ENCODE assay signal across 11 cellular contexts in genomic region chr3:136546718-136547117, GRCh38.
DNase-seq lines count a peak whose midpoint lies in the region; ATAC-seq, FAIRE-seq and TF ChIP-seq lines count a peak whose summit lies in the region.
"Had no signal": no experiment of that assay in that cellular context is flagged by ENCODE, and none has a peak within 500 bp of the region (broad histone marks: within the 10 kb centered on the region; RNA-seq: fewer than 3 reads in every experiment).

No MANE protein-coding gene starts in this region.

- no peaks in the 10 kb centered on the region for H4K20me1 ChIP-seq in HepG2 (ENCODE audit: insufficient read depth, low read length)

- H3K27me3 ChIP-seq in parathyroid adenoma (ENCODE audit: control insufficient read depth, insufficient read depth, low read length), result no peaks in the 10 kb centered on the region
- no peaks in the 10 kb centered on the region for H3K27me3 ChIP-seq in HepG2 (ENCODE audit: control insufficient read depth in 1 of 2, insufficient read depth in 2 of 2, low read length in 2 of 2)
- H3K27me3 ChIP-seq: dorsolateral prefrontal cortex had no signal

- no TSS peak for BruUV-seq in HepG2 (replicated peaks; lab: Mats Ljungman, UMichigan)

- POLR2A ChIA-PET in HepG2 (lab: Yijun Ruan, JAX), result no interaction called here

- H3K9me3 ChIP-seq in parathyroid adenoma (ENCODE audit: control insufficient read depth, low read length), result no peaks in the 10 kb centered on the region
- no peaks in the 10 kb centered on the region for H3K9me3 ChIP-seq in HepG2 (ENCODE audit: low read length)

- no peak for TF ChIP-seq EP300 in HepG2 (IDR thresholded peaks at IDR 0.05; ENCODE audit: low read depth in 2 of 2, low read length in 2 of 2)
- TF ChIP-seq EP300 in HepG2 (CRISPR knock-in tag; IDR thresholded peaks at IDR 0.05; ENCODE audit: borderline replicate concordance), result no peak

- intact Hi-C loops in HepG2 (cut with micrococcal nuclease; ENCODE audit: unreplicated experiment), result loop anchor here (10.0 kb wide), 1 partner anchor 472 kb away; no protein-coding TSS in a partner anchor

- H3K27ac ChIP-seq in parathyroid adenoma, result no peak overlapping the region
- H3K27ac ChIP-seq in HepG2 (ENCODE audit: extremely low read length, insufficient read depth, low read length), result no peak overlapping the region

- H2AFZ ChIP-seq in parathyroid adenoma, result no peak overlapping the region
- H2AFZ ChIP-seq in HepG2 (ENCODE audit: low read length), result no peak overlapping the region

- peak; percentile 31 for DNase-seq in NCI-H82 treated with DMSO at 0.1 percent for 48 hours (lab: John Stamatoyannopoulos, UW; ENCODE audit: unreplicated experiment)
- DNase-seq in choroid plexus epithelial cell (ENCODE audit: low read depth), result peak; percentile 44
- no peak for DNase-seq in stimulated activated CD4-positive, alpha-beta T cell treated with anti-CD3 and anti-CD28 coated beads, Interleukin-15, amount 100 ng/mL, for 24 hours
- DNase-seq in HepG2 (ENCODE audit: low spot score), result no peak
- DNase-seq in NCI-H510A treated with DMSO at 0.1 percent for 48 hours (lab: John Stamatoyannopoulos, UW), result no peak
- no peak for DNase-seq in NCI-H2107 (lab: John Stamatoyannopoulos, UW)
- DNase-seq: dorsolateral prefrontal cortex, right cardiac atrium, T-helper 17 cell had no signal

- FAIRE-seq in HepG2 (lab: Jason Lieb, UNC), result no peak

- no peaks in the 10 kb centered on the region for H3K79me2 ChIP-seq in parathyroid adenoma
- no peaks in the 10 kb centered on the region for H3K79me2 ChIP-seq in HepG2 (ENCODE audit: insufficient read depth, low read length)

- H3K4me2 ChIP-seq in parathyroid adenoma (ENCODE audit: low read length), result no peak overlapping the region
- H3K4me2 ChIP-seq in HepG2 (ENCODE audit: low read depth, low read length), result no peak overlapping the region

- no peak for TF ChIP-seq RAD21 in HepG2 (CRISPR knock-in tag; IDR thresholded peaks at IDR 0.05)

- TF ChIP-seq CTCF in GM12874 (IDR thresholded peaks at IDR 0.05; ENCODE audit: insufficient read depth, low read depth, low read length), result 0 out of 2 replicates have a peak, but pooled peaks have one; percentile 14
- no peak for TF ChIP-seq CTCF in choroid plexus epithelial cell (conservative IDR thresholded peaks at IDR 0.05; ENCODE audit: low read depth, low read length)
- TF ChIP-seq CTCF in parathyroid adenoma (IDR thresholded peaks at IDR 0.05), result peak; percentile 49
- TF ChIP-seq CTCF in HepG2 (CRISPR knock-in tag; IDR thresholded peaks at IDR 0.05), result no peak

- in situ Hi-C loops in HepG2 (cut with HindIII; ENCODE audit: extremely low pct_ligation_motif_present, low pct_unique_long_range_greater_than_20kb), result no loop called here

- no peak for TF ChIP-seq POLR2A in HepG2 (IDR thresholded peaks at IDR 0.05; ENCODE audit: insufficient read depth in 1 of 2, low read depth in 2 of 2, low read length in 2 of 2)

- no peak for ATAC-seq in HepG2
- ATAC-seq: right cardiac atrium, T-helper 17 cell had no signal

- H3K4me3 ChIP-seq in choroid plexus epithelial cell (ENCODE audit: low read depth, low read length), result no peak overlapping the region
- no peak overlapping the region for H3K4me3 ChIP-seq in parathyroid adenoma (ENCODE audit: low read depth, low read length)
- H3K4me3 ChIP-seq in HepG2 (replicated peaks in 1 of 3; ENCODE audit: insufficient read depth in 1 of 3, low read depth in 2 of 3, low read length in 3 of 3), result no peak overlapping the region

- CTCF ChIA-PET in HepG2 (lab: Yijun Ruan, JAX; ENCODE audit: low intra/inter-chr PET ratio, low total read pairs), result interaction anchor here (2.3 kb wide), 1 partner anchor 206 kb away, joined by 6 read pairs; the partner anchor contains the start of gene STAG1

- H3K9ac ChIP-seq in parathyroid adenoma, result no peak overlapping the region
- no peak overlapping the region for H3K9ac ChIP-seq in HepG2 (ENCODE audit: insufficient read depth, low read depth, low read length)

- peaks cover 3% of the 10 kb centered on the region for H3K4me1 ChIP-seq in parathyroid adenoma
- no peaks in the 10 kb centered on the region for H3K4me1 ChIP-seq in HepG2 (ENCODE audit: insufficient read depth, low read length)

- H3K36me3 ChIP-seq in parathyroid adenoma (ENCODE audit: control insufficient read depth, insufficient read depth, low read length) (no peaks in the 10 kb centered on the region), HepG2 (replicated peaks in 1 of 2; ENCODE audit: control insufficient read depth in 1 of 2, insufficient read depth in 2 of 2, low read length in 2 of 2) (peaks cover 0 to 4% of the 10 kb centered on the region in 2 experiments; a peak in 2 of 5 replicates)

TF ChIP-seq in HepG2, 621 proteins besides CTCF, POLR2A, EP300 and RAD21:
- no peak for TF ChIP-seq ZNF800 (CRISPR knock-in tag; IDR thresholded peaks at IDR 0.05)
- TF ChIP-seq HOXA7 (CRISPR knock-in tag; IDR thresholded peaks at IDR 0.05), result no peak
- TF ChIP-seq ZNF746 (CRISPR knock-in tag; IDR thresholded peaks at IDR 0.05), result no peak
- TF ChIP-seq HNRNPLL (IDR thresholded peaks at IDR 0.05; ENCODE audit: low read depth, low read length, poor library complexity, severe bottlenecking), result no peak
- no peak for TF ChIP-seq ZNF577 (CRISPR knock-in tag; IDR thresholded peaks at IDR 0.05; ENCODE audit: borderline replicate concordance, low read depth)
- TF ChIP-seq, protein P1, sequence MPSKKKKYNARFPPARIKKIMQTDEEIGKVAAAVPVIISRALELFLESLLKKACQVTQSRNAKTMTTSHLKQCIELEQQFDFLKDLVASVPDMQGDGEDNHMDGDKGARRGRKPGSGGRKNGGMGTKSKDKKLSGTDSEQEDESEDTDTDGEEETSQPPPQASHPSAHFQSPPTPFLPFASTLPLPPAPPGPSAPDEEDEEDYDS (CRISPR knock-in tag; IDR thresholded peaks at IDR 0.05), result no peak
- TF ChIP-seq RARG (CRISPR knock-in tag; IDR thresholded peaks at IDR 0.05; ENCODE audit: low read depth), result no peak
- no peak for TF ChIP-seq ZNF235 (CRISPR knock-in tag; IDR thresholded peaks at IDR 0.05; ENCODE audit: borderline replicate concordance)
- TF ChIP-seq SMC3 (IDR thresholded peaks at IDR 0.05; ENCODE audit: low read length), result no peak
- no peak for TF ChIP-seq ZNF674 (CRISPR knock-in tag; IDR thresholded peaks at IDR 0.05; ENCODE audit: low read depth)
- no peak for TF ChIP-seq REPIN1 (CRISPR knock-in tag; IDR thresholded peaks at IDR 0.05; ENCODE audit: borderline replicate concordance, low read depth)

Comparison
In these comparisons a context has a peak if more than half of its experiments do, and no peak if none do; other contexts are left out.
1. CTCF ChIP-seq: peak in GM12874 (single experiment) and parathyroid adenoma (single experiment); none in choroid plexus epithelial cell (single experiment) and HepG2 (single experiment).
2. DNase-seq: peak in NCI-H82 treated with DMSO at 0.1 percent for 48 hours (single experiment) and choroid plexus epithelial cell (single experiment); none in stimulated activated CD4-positive, alpha-beta T cell treated with anti-CD3 and anti-CD28 coated beads, Interleukin-15, amount 100 ng/mL, for 24 hours (single experiment), HepG2 (single experiment), NCI-H510A treated with DMSO at 0.1 percent for 48 hours (single experiment) and NCI-H2107 (single experiment).